8 cellular contexts compared by ENCODE assay signal in genomic region chr5:112848116-112848811, GRCh38. TPM values are rescaled to one million over a fixed set of nuclear protein-coding genes. Genes with fewer than 3 reads are reported as not detected.
DNase-seq lines count a peak whose midpoint lies in the region; ATAC-seq and TF ChIP-seq lines count a peak whose summit lies in the region.

No MANE protein-coding gene starts in this region.

- CTCF ChIA-PET in WTC11 (lab: Charles Lee), result interaction anchor here (0.5 to 1.6 kb wide), 68 partner anchors 9 to 1559 kb away, joined by 3 to 51 read pairs (median 4); partner anchors contain the start of genes APC, REEP5 and SRP19

- H3K9me3 Mint-ChIP-seq in WTC11, result peaks cover 4% of the 10 kb centered on the region; the same call in 1 of the 2 replicates

- POLR2A ChIA-PET in WTC11 (lab: Charles Lee), result interaction anchor here (0.5 to 0.6 kb wide), 2 partner anchors 177 to 262 kb away, joined by 3 read pairs; no protein-coding TSS in a partner anchor

- H3K36me3 Mint-ChIP-seq in WTC11, result 0 out of 2 replicates have a peak, but pooled peaks cover 5% of the 10 kb centered on the region

- H3K4me3 Mint-ChIP-seq in WTC11, result peak overlapping the region; percentile 56

- no peaks in the 10 kb centered on the region for H3K27me3 Mint-ChIP-seq in WTC11 (ENCODE audit: low read depth)

- peaks cover 5% of the 10 kb centered on the region for H3K4me1 ChIP-seq in cardiac muscle cell (ENCODE audit: low read depth)

- H3K36me3 ChIP-seq in cardiac muscle cell, result no peaks in the 10 kb centered on the region

- no peak overlapping the region for H3K27ac ChIP-seq in cardiac muscle cell

- H3K4me1 Mint-ChIP-seq in WTC11, result peaks cover 20% of the 10 kb centered on the region

- H3K9me3 ChIP-seq in cardiac muscle cell (ENCODE audit: low read depth), result no peaks in the 10 kb centered on the region

- H3K4me3 ChIP-seq in cardiac muscle cell, result no peak overlapping the region

- ATAC-seq in GM19372 (IDR thresholded peaks at IDR 0.05; ENCODE audit: low read depth, unreplicated experiment), result peak; percentile 100
- peak; percentile 94 for ATAC-seq in HG03196 (IDR thresholded peaks at IDR 0.05; ENCODE audit: unreplicated experiment)
- ATAC-seq in WTC11, result peak; percentile 95

- H3K27ac Mint-ChIP-seq in WTC11, result peak overlapping the region; percentile 85

- TF ChIP-seq CTCF in WTC11 (IDR thresholded peaks at IDR 0.05), result peak; percentile 54
- TF ChIP-seq CTCF in cardiac muscle cell (IDR thresholded peaks at IDR 0.05; ENCODE audit: low read depth, low read length), result peak; percentile 76

- DNase-seq in DMS53 treated with DMSO at 0.1 percent for 48 hours (lab: John Stamatoyannopoulos, UW; ENCODE audit: unreplicated experiment) (peak; percentile 60), NCI-H2171 (lab: John Stamatoyannopoulos, UW) (peak; percentile 29), WTC11 (ENCODE audit: low spot score) (no peak), cardiac muscle cell (ENCODE audit: low read depth in 1 of 2, low spot score in 1 of 2) (peak; percentile 79), putamen (ENCODE audit: low spot score) (peak; percentile 58)
- DNase-seq in stimulated activated naive CD4-positive, alpha-beta T cell treated with Interleukin-2 at 50 U/mL for 16 hours (lab: John Stamatoyannopoulos, UW), result no peak

- H3K27me3 ChIP-seq in cardiac muscle cell, result no peaks in the 10 kb centered on the region

TF ChIP-seq in WTC11, 78 proteins besides CTCF, POLR2A, EP300 and RAD21:
- peak; percentile 84; the same call in 1 of the 2 replicates for TF ChIP-seq ZNF121 (CRISPR knock-in tag; IDR thresholded peaks at IDR 0.05)
- TF ChIP-seq FOXJ3 (CRISPR knock-in tag; IDR thresholded peaks at IDR 0.05; ENCODE audit: borderline replicate concordance), result no peak

RNA-seq across cellular contexts. Expression of gene SRP19, which starts 12.8 kb away (rescaled TPM):
- total RNA-seq in WTC11 (2021), result 41.0 to 56.4 TPM (median 48.8 TPM) in 3 replicates
- total RNA-seq in cardiac muscle cell, result 69.1 and 98.2 TPM in 2 replicates
- polyA plus RNA-seq in cardiac muscle cell, result 105 and 130 TPM in 2 replicates

Comparison
In these comparisons a context has a peak if more than half of its experiments do, and no peak if none do; other contexts are left out.
1. DNase-seq: peak in DMS53 treated with DMSO at 0.1 percent for 48 hours (single experiment), NCI-H2171 (single experiment), cardiac muscle cell (2 of 2) and putamen (single experiment); none in WTC11 (single experiment) and stimulated activated naive CD4-positive, alpha-beta T cell treated with Interleukin-2 at 50 U/mL for 16 hours (single experiment).
2. Peak in every context shown above with its lines, with median percentiles within 50 percentile points of each other: ATAC-seq.